24 cellular contexts compared by ENCODE assay signal in the genomic region with DNA sequence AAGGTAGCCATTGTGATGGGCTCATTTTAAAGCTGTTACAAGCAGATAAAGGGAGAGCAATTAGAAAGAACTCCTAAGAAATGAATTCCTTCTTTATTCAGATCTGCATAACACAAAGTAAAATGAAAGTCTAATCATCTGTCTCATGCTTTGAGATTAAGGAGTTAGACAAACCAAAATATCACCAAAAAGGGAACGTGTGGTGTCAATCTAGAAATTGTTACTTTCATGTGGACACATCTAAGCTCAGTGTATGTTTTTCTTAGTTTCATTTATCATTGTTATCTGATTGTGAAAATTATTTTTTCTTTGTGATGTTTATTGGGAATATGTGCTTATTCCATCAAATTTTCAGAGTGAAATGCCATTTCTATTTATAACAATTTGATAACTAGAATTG.
DNase-seq lines count a peak whose midpoint lies in the region; ATAC-seq, FAIRE-seq and TF ChIP-seq lines count a peak whose summit lies in the region.
"Had no signal": no experiment of that assay in that cellular context is flagged by ENCODE, and none has a peak within 500 bp of the region (broad histone marks: within the 10 kb centered on the region; RNA-seq: fewer than 3 reads in every experiment).

No MANE protein-coding gene starts in this region.

- intact Hi-C loops in pancreas (cut with DNase I) = no loop called here

- H3K4me3 Mint-ChIP-seq in GM23338 = no peak overlapping the region
- peak overlapping the region; percentile 50 to 67 for H3K4me3 Mint-ChIP-seq in stimulated activated naive B cell treated with anti-CD40 and anti-IgM and Interleukin-4, amounts not matched to agents 10 μg/mL and 1 μg/mL and 100 μg/mL, for 72 hours
- H3K4me3 Mint-ChIP-seq: CD4-positive, CD25-positive, alpha-beta regulatory T cell; T-helper 17 cell had no signal

- H3K36me3 ChIP-seq in GM23338 (ENCODE audit: insufficient read depth) (no peaks in the 10 kb centered on the region), SJSA1 (no peaks in the 10 kb centered on the region), pancreas (no peaks in the 10 kb centered on the region)
- H3K36me3 ChIP-seq: BE2C had no signal

- H3K4me1 Mint-ChIP-seq in GM23338 = peaks cover 4% of the 10 kb centered on the region; the same call in 2 of the 3 replicates
- H3K4me1 Mint-ChIP-seq in stimulated activated naive B cell treated with anti-CD40 and anti-IgM and Interleukin-4, amounts not matched to agents 10 μg/mL and 1 μg/mL and 100 μg/mL, for 72 hours = peaks cover 33 to 49% of the 10 kb centered on the region in 2 donors
- H3K4me1 Mint-ChIP-seq: CD4-positive, CD25-positive, alpha-beta regulatory T cell had no signal

- no peak for TF ChIP-seq CTCF in GM23338 (conservative IDR thresholded peaks at IDR 0.05; ENCODE audit: low read depth in 2 of 2)
- TF ChIP-seq CTCF in pancreas (IDR thresholded peaks at IDR 0.05) = no peak

- FAIRE-seq in pancreas (lab: Jason Lieb, UNC) = no peak
- FAIRE-seq: A549 had no signal

- H3K27ac Mint-ChIP-seq in GM23338 = no peak overlapping the region
- H3K27ac Mint-ChIP-seq in stimulated activated naive B cell treated with anti-CD40 and anti-IgM and Interleukin-4, amounts not matched to agents 10 μg/mL and 1 μg/mL and 100 μg/mL, for 72 hours = peak overlapping the region; percentile 75
- H3K27ac Mint-ChIP-seq: CD4-positive, CD25-positive, alpha-beta regulatory T cell; T-helper 17 cell had no signal

- no peaks in the 10 kb centered on the region for H4K20me1 ChIP-seq in GM23338 (replicated peaks; ENCODE audit: insufficient read depth)

- ATAC-seq in GM18520 (IDR thresholded peaks at IDR 0.05; ENCODE audit: unreplicated experiment) = peak; percentile 43
- no peak for ATAC-seq in GM23338
- peak in 1 of 2 donors; percentile 51 for ATAC-seq in stimulated activated naive B cell treated with anti-CD40 and anti-IgM and Interleukin-4, amounts not matched to agents 10 μg/mL and 1 μg/mL and 100 μg/mL, for 72 hours (replicated peaks)
- no peak for ATAC-seq in pancreas
- ATAC-seq: A549, HCT116, T-helper 17 cell had no signal

- H3K27me3 ChIP-seq in GM23338 (ENCODE audit: insufficient read depth) = no peaks in the 10 kb centered on the region
- H3K27me3 ChIP-seq in SJSA1 (replicated peaks) = no peaks in the 10 kb centered on the region
- H3K27me3 ChIP-seq in pancreas = peaks cover 0 to 5% (median 0%) of the 10 kb centered on the region in 4 donors
- H3K27me3 ChIP-seq: BE2C had no signal

- H3K9me3 ChIP-seq in SJSA1 (replicated peaks) = no peaks in the 10 kb centered on the region
- no peaks in the 10 kb centered on the region for H3K9me3 ChIP-seq in pancreas
- H3K9me3 ChIP-seq: BE2C had no signal

- H3K4me1 ChIP-seq in GM23338 (ENCODE audit: insufficient read depth) (0 out of 2 replicates have a peak, but pooled peaks cover 6% of the 10 kb centered on the region), SJSA1 (replicated peaks) (peaks cover 24% of the 10 kb centered on the region), pancreas (no peaks in the 10 kb centered on the region)
- H3K4me1 ChIP-seq: BE2C had no signal

- H3K36me3 Mint-ChIP-seq in GM23338 (ENCODE audit: low read depth) = no peaks in the 10 kb centered on the region
- H3K36me3 Mint-ChIP-seq in stimulated activated naive B cell treated with anti-CD40 and anti-IgM and Interleukin-4, amounts not matched to agents 10 μg/mL and 1 μg/mL and 100 μg/mL, for 72 hours = peaks cover 27 to 52% of the 10 kb centered on the region in 2 donors
- H3K36me3 Mint-ChIP-seq: CD4-positive, CD25-positive, alpha-beta regulatory T cell had no signal

- H3K27ac ChIP-seq in GM23338 (ENCODE audit: low read depth) (no peak overlapping the region), SJSA1 (peak overlapping the region; percentile 11; the same call in 1 of the 2 replicates), pancreas (no peak overlapping the region)
- H3K27ac ChIP-seq: A549, SK-N-MC had no signal

- no peak overlapping the region for H3K4me3 ChIP-seq in GM23338
- H3K4me3 ChIP-seq in SJSA1 = no peak overlapping the region
- H3K4me3 ChIP-seq in pancreas = no peak overlapping the region
- H3K4me3 ChIP-seq: A549, SK-N-MC had no signal

- 0 out of 2 replicates have a peak overlapping the region, but pooled peaks have one; percentile 15 for H2AFZ ChIP-seq in GM23338

- no peaks in the 10 kb centered on the region for H3F3A ChIP-seq in GM23338 (replicated peaks; ENCODE audit: low read depth)

- DNase-seq in GM23338 (ENCODE audit: low spot score) (no peak), SJSA1 (ENCODE audit: low read depth in 1 of 2, low spot score in 2 of 2) (no peak), DMS 273 treated with DMSO at 0.1 percent for 48 hours (lab: John Stamatoyannopoulos, UW) (no peak), RPMI8226 (no peak), pancreas (no peak)
- no peak for DNase-seq in stimulated activated naive B cell treated with anti-CD40 and anti-IgM and Interleukin-4, amounts not matched to agents 10 μg/mL and 1 μg/mL and 100 μg/mL, for 72 hours
- DNase-seq: BE2C; CD4-positive, CD25-positive, alpha-beta regulatory T cell; DMS79; GOT3; Karpas-422; NCI-H1417; NCI-H1694 treated with DMSO at 0.1 percent for 48 hours; NCI-H2081 treated with DMSO at 0.1 percent for 48 hours; NCI-H2171 treated with DMSO at 0.1 percent for 48 hours; NCI-H524 treated with DMSO at 0.1 percent for 48 hours; NCI-H82; SHP77; SW 1271; T-helper 17 cell had no signal

- no peaks in the 10 kb centered on the region for H3K79me2 ChIP-seq in GM23338 (replicated peaks; ENCODE audit: insufficient read depth)

- H3K27me3 Mint-ChIP-seq in GM23338 (ENCODE audit: insufficient read depth, low read depth, poor library complexity) = peaks cover 2% of the 10 kb centered on the region
- H3K27me3 Mint-ChIP-seq in stimulated activated naive B cell treated with anti-CD40 and anti-IgM and Interleukin-4, amounts not matched to agents 10 μg/mL and 1 μg/mL and 100 μg/mL, for 72 hours = no peaks in the 10 kb centered on the region

- H3K4me2 ChIP-seq in GM23338 = peak overlapping the region; percentile 3; the same call in 1 of the 2 replicates
- H3K4me2 ChIP-seq: A549 had no signal

- 22 to 31% methylated on average over 1 of the region's 1 CpG for WGBS in pancreas, 2 donors

- H3K9me2 ChIP-seq in GM23338 (ENCODE audit: insufficient read depth) = no peaks in the 10 kb centered on the region; the same call in 1 of the 2 replicates

- no peaks in the 10 kb centered on the region for H3K9me3 Mint-ChIP-seq in GM23338
- peaks cover 8 to 13% of the 10 kb centered on the region in 2 donors for H3K9me3 Mint-ChIP-seq in stimulated activated naive B cell treated with anti-CD40 and anti-IgM and Interleukin-4, amounts not matched to agents 10 μg/mL and 1 μg/mL and 100 μg/mL, for 72 hours

TF ChIP-seq in GM23338, 12 proteins besides CTCF, POLR2A, EP300 and RAD21:
- TF ChIP-seq ZNF114 (CRISPR knock-in tag; IDR thresholded peaks at IDR 0.05) = no peak
TF ChIP-seq in GM23338: peak in this region for 0.
